Comparison of ENCODE assay signal across 20 cellular contexts in the genomic region with DNA sequence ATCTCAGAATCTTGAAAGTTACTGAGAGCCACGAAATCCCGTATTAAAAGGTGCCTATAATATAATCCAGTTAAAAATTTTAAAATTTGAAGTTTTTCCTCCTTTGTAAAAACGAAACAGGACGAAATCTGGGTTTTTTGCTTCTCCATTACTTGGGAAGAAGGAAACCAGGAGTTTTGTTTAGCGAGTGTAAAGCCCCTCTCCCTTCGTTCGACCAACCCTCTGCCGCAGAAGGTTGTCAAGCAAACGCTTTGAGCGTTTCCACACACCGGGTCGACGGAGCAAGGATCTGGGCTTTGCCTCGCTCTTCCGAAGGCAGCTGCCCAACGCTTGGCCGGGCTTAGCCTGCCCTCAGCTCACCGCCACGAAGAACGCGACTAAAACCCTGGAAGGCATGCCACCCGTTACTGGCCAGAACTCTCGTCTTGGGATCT. TPM values are rescaled to one million over a fixed set of nuclear protein-coding genes. Genes with fewer than 3 reads are reported as not detected.
DNase-seq lines count a peak whose midpoint lies in the region; ATAC-seq and TF ChIP-seq lines count a peak whose summit lies in the region.
"Had no signal": no experiment of that assay in that cellular context is flagged by ENCODE, and none has a peak within 500 bp of the region (broad histone marks: within the 10 kb centered on the region; RNA-seq: fewer than 3 reads in every experiment).

No MANE protein-coding gene starts in this region.

- POLR2A ChIA-PET in SK-N-SH (lab: Yijun Ruan, JAX) = no interaction called here

- no peaks in the 10 kb centered on the region for H3F3A ChIP-seq in SK-N-SH (replicated peaks; ENCODE audit: insufficient read depth)

- intact Hi-C loops in cardiac septum (cut with DNase I) (no loop called here), right cardiac atrium (cut with DNase I) (no loop called here)

- H3K4me3 ChIP-seq in right cardiac atrium (ENCODE audit: low read length) (no peak overlapping the region), SK-N-SH (ENCODE audit: low read depth in 2 of 2, low read length in 1 of 2) (no peak overlapping the region; a peak in 1 of 4 replicates), hepatocyte (no peak overlapping the region)

- H2AFZ ChIP-seq in SK-N-SH (ENCODE audit: low read depth) = no peak overlapping the region
- no peak overlapping the region for H2AFZ ChIP-seq in hepatocyte

- no peaks in the 10 kb centered on the region for H3K27me3 ChIP-seq in right cardiac atrium (ENCODE audit: control insufficient read depth, insufficient read depth)
- peaks cover 94% of the 10 kb centered on the region for H3K27me3 ChIP-seq in SK-N-SH (ENCODE audit: insufficient read depth)
- H3K27me3 ChIP-seq in hepatocyte = peaks cover 95% of the 10 kb centered on the region

- 4% methylated on average over 23 of the region's 23 CpGs for WGBS in right cardiac atrium
- 20% methylated on average over 13 of the region's 23 CpGs for WGBS in SK-N-SH (ENCODE audit: low lambda C conversion rate)
- WGBS in hepatocyte (ENCODE audit: low lambda C conversion rate, missing lambda C conversion rate) = 8% methylated on average over 17 of the region's 23 CpGs

- TF ChIP-seq RAD21 in SK-N-SH (IDR thresholded peaks at IDR 0.05; ENCODE audit: low read length) = no peak

- no peaks in the 10 kb centered on the region for H3K36me3 ChIP-seq in SK-N-SH (replicated peaks in 1 of 2; ENCODE audit: control insufficient read depth in 1 of 2, insufficient read depth in 2 of 2, low read length in 1 of 2)
- H3K36me3 ChIP-seq in hepatocyte (replicated peaks; ENCODE audit: insufficient read depth, low read depth) = no peaks in the 10 kb centered on the region
- H3K36me3 ChIP-seq: spleen had no signal

- H4K20me1 ChIP-seq in SK-N-SH (ENCODE audit: insufficient read depth) (no peaks in the 10 kb centered on the region), hepatocyte (ENCODE audit: insufficient read depth, poor library complexity, severe bottlenecking) (no peaks in the 10 kb centered on the region)

- H3K4me1 ChIP-seq in right cardiac atrium (ENCODE audit: control insufficient read depth, insufficient read depth, low read length) = no peaks in the 10 kb centered on the region
- no peaks in the 10 kb centered on the region; a peak in 1 of 4 replicates for H3K4me1 ChIP-seq in SK-N-SH (ENCODE audit: control insufficient read depth in 1 of 2, insufficient read depth in 2 of 2, low read depth in 1 of 2, low read length in 1 of 2)
- peaks cover 15% of the 10 kb centered on the region for H3K4me1 ChIP-seq in hepatocyte (ENCODE audit: insufficient read depth)

- H3K4me2 ChIP-seq in SK-N-SH = peak overlapping the region; percentile 50; the same call in 1 of the 2 replicates
- H3K4me2 ChIP-seq in hepatocyte = peak overlapping the region; percentile 92

- no peaks in the 10 kb centered on the region for H3K79me2 ChIP-seq in SK-N-SH (ENCODE audit: insufficient read depth)
- H3K79me2 ChIP-seq in hepatocyte = no peaks in the 10 kb centered on the region

- TF ChIP-seq EP300 in SK-N-SH (IDR thresholded peaks at IDR 0.05; ENCODE audit: borderline replicate concordance in 1 of 2, low read depth in 1 of 2, low read length in 1 of 2) = no peak

- ATAC-seq in right cardiac atrium = no peak
- no peak for ATAC-seq in GM18870 (IDR thresholded peaks at IDR 0.05; ENCODE audit: unreplicated experiment)

- H3K9me2 ChIP-seq in SK-N-SH (no peaks in the 10 kb centered on the region), hepatocyte (replicated peaks; ENCODE audit: insufficient read depth) (no peaks in the 10 kb centered on the region)

- no peak overlapping the region for H3K9ac ChIP-seq in SK-N-SH

- H3K4me1 Mint-ChIP-seq in type B pancreatic cell (ENCODE audit: unreplicated experiment) = no peaks in the 10 kb centered on the region
- H3K4me1 Mint-ChIP-seq in chondrocyte (ENCODE audit: low read depth) = peaks cover 9% of the 10 kb centered on the region
- H3K4me1 Mint-ChIP-seq: nephron had no signal

- DNase-seq in cardiac septum (ENCODE audit: low spot score) (peak; percentile 33), right cardiac atrium (no peak), SK-N-SH (no peak), hepatocyte (ENCODE audit: low spot score) (no peak), type B pancreatic cell (ENCODE audit: extremely low spot score, unreplicated experiment) (no peak), NCI-H2227 treated with DMSO at 0.1 percent for 48 hours (lab: John Stamatoyannopoulos, UW) (no peak), chondrocyte (ENCODE audit: low spot score) (no peak)
- DNase-seq: activated CD4-positive, alpha-beta T cell treated with anti-CD3 and anti-CD28 coated beads, Interleukin-2, amount 50 U/mL, for 4 hours; activated T-cell treated with anti-CD3 and anti-CD28 coated beads for 4 hours; cerebellar nuclear complex; effector memory CD4-positive, alpha-beta T cell; NCI-H2107; Right ventricle myocardium superior; spleen; stimulated activated CD4-positive, alpha-beta T cell treated with anti-CD3 and anti-CD28 coated beads, Interleukin-4, amount 100 ng/mL, for 4 hours; T-helper 1 cell had no signal

- H3K4me3 Mint-ChIP-seq in type B pancreatic cell (peak overlapping the region; percentile 52), chondrocyte (ENCODE audit: unreplicated experiment) (no peak overlapping the region)

- no peaks in the 10 kb centered on the region for H3K9me3 ChIP-seq in right cardiac atrium (ENCODE audit: control insufficient read depth, low read length)
- H3K9me3 ChIP-seq in SK-N-SH = no peaks in the 10 kb centered on the region
- no peaks in the 10 kb centered on the region for H3K9me3 ChIP-seq in hepatocyte (ENCODE audit: low read depth)

- TF ChIP-seq CTCF in SK-N-SH (IDR thresholded peaks at IDR 0.05) = no peak
- TF ChIP-seq CTCF in hepatocyte (IDR thresholded peaks at IDR 0.05; ENCODE audit: poor library complexity) = no peak
- no peak for TF ChIP-seq CTCF in type B pancreatic cell (conservative IDR thresholded peaks at IDR 0.05)
- TF ChIP-seq CTCF in chondrocyte (IDR thresholded peaks at IDR 0.05) = no peak

- H3K27ac Mint-ChIP-seq in type B pancreatic cell (no peak overlapping the region), chondrocyte (ENCODE audit: unreplicated experiment) (no peak overlapping the region)
- H3K27ac Mint-ChIP-seq: nephron had no signal

- CTCF ChIA-PET in SK-N-SH (lab: Yijun Ruan, JAX) = no interaction called here

- H3K36me3 Mint-ChIP-seq in type B pancreatic cell (no peaks in the 10 kb centered on the region), chondrocyte (ENCODE audit: low read depth) (peaks cover 5% of the 10 kb centered on the region)

- H3K27ac ChIP-seq in right cardiac atrium (ENCODE audit: low read length) (no peak overlapping the region), SK-N-SH (ENCODE audit: low read depth in 2 of 2, low read length in 1 of 2) (no peak overlapping the region), hepatocyte (no peak overlapping the region)
- H3K27ac ChIP-seq: spleen had no signal

- H3K9me3 Mint-ChIP-seq in type B pancreatic cell = no peaks in the 10 kb centered on the region
- H3K9me3 Mint-ChIP-seq in chondrocyte (ENCODE audit: low read depth) = no peaks in the 10 kb centered on the region
- H3K9me3 Mint-ChIP-seq: nephron had no signal

- peaks cover 91% of the 10 kb centered on the region for H3K27me3 Mint-ChIP-seq in type B pancreatic cell
- H3K27me3 Mint-ChIP-seq in chondrocyte (ENCODE audit: low read depth) = peaks cover 73% of the 10 kb centered on the region

TF ChIP-seq in SK-N-SH, 30 proteins besides CTCF, POLR2A, EP300 and RAD21 (continues in another document):
- TF ChIP-seq, protein P1, sequence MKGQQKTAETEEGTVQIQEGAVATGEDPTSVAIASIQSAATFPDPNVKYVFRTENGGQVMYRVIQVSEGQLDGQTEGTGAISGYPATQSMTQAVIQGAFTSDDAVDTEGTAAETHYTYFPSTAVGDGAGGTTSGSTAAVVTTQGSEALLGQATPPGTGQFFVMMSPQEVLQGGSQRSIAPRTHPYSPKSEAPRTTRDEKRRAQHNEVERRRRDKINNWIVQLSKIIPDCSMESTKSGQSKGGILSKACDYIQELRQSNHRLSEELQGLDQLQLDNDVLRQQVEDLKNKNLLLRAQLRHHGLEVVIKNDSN (IDR thresholded peaks at IDR 0.05; ENCODE audit: borderline replicate concordance, low read depth) = no peak
- no peak for TF ChIP-seq ELF1 (IDR thresholded peaks at IDR 0.05)
- TF ChIP-seq RXRA (IDR thresholded peaks at IDR 0.05; ENCODE audit: borderline replicate concordance, low read depth) = no peak
- no peak for TF ChIP-seq TAF1 (IDR thresholded peaks at IDR 0.05; ENCODE audit: borderline replicate concordance, low read depth, low read length)
- TF ChIP-seq MAX (IDR thresholded peaks at IDR 0.05; ENCODE audit: low read depth) = no peak
- no peak for TF ChIP-seq RFX5 (IDR thresholded peaks at IDR 0.05; ENCODE audit: low read length)
- no peak for TF ChIP-seq EZH2phosphoT487 (IDR thresholded peaks at IDR 0.05; ENCODE audit: borderline replicate concordance, low read depth)
- TF ChIP-seq MXI1 (IDR thresholded peaks at IDR 0.05; ENCODE audit: low read depth, low read length) = no peak
- no peak for TF ChIP-seq USF2 (IDR thresholded peaks at IDR 0.05; ENCODE audit: borderline replicate concordance, low read depth, low read length)
- TF ChIP-seq MEF2A (IDR thresholded peaks at IDR 0.05; ENCODE audit: borderline replicate concordance, low read depth) = no peak
- TF ChIP-seq JUND (IDR thresholded peaks at IDR 0.05) = no peak

RNA-seq across cellular contexts. Expression of gene FOXE1, which starts 1.6 kb away (rescaled TPM):
- total RNA-seq in cardiac septum = not detected
- total RNA-seq in right cardiac atrium = not detected
- polyA plus RNA-seq in right cardiac atrium = not detected
- polyA plus RNA-seq in SK-N-SH (2012; rRNA removed) = 0.03 and 0.08 TPM in 2 replicates
- polyA plus RNA-seq in SK-N-SH (2012; cell fraction: cytosol; rRNA removed) = 0.04 TPM in 2 replicates
- 0.01 TPM in 2 replicates for polyA plus RNA-seq in SK-N-SH (2012; cell fraction: nucleus; rRNA removed)
- 0.67 and 0.88 TPM in 2 replicates for total RNA-seq in hepatocyte
- polyA plus RNA-seq in hepatocyte = 0.99 and 3.7 TPM in 2 replicates
- total RNA-seq in type B pancreatic cell (ENCODE audit: low replicate concordance) = 2.4 and 4.2 TPM in 2 replicates
- not detected in 3 replicates for total RNA-seq in chondrocyte
- total RNA-seq: H4, pulmonary artery endothelial cell, Right ventricle myocardium superior, spleen had no signal
